In genomic region chr19:35011091-35011689, GRCh38 we compare ENCODE assay signal across 15 cellular contexts. TPM values are rescaled to one million over a fixed set of nuclear protein-coding genes. Genes with fewer than 3 reads are reported as not detected.
A peak's percentile ranks its signal among the peaks of the same experiment; 100 is the strongest.
DNase-seq lines count a peak whose midpoint lies in the region; ATAC-seq and TF ChIP-seq lines count a peak whose summit lies in the region.
"Had no signal": no experiment of that assay in that cellular context is flagged by ENCODE, and none has a peak within 500 bp of the region (broad histone marks: within the 10 kb centered on the region; RNA-seq: fewer than 3 reads in every experiment).

No MANE protein-coding gene starts in this region.

- DNase-seq in cardiac muscle cell (ENCODE audit: low read depth in 1 of 2, low spot score in 1 of 2) = no peak
- DNase-seq in left cardiac atrium = no peak
- DNase-seq in SKM-1 treated with dmso at 0.1 percent for 144 hours (lab: John Stamatoyannopoulos, UW; ENCODE audit: unreplicated experiment) = peak; percentile 20
- no peak for DNase-seq in stimulated activated naive CD8-positive, alpha-beta T cell treated with anti-CD3 and anti-CD28 coated beads, Interleukin-15, amount 100 ng/mL, for 72 hours
- DNase-seq in HuH-7 (ENCODE audit: low spot score) = no peak
- no peak for DNase-seq in testis
- no peak for DNase-seq in stimulated activated CD4-positive, alpha-beta T cell treated with anti-CD3 and anti-CD28 coated beads, Interleukin-15, amount 100 ng/mL, for 24 hours
- DNase-seq: DMS 273 treated with DMSO at 0.1 percent for 48 hours, gastrocnemius medialis, mammary epithelial cell, NCI-H1417 treated with DMSO at 0.1 percent for 48 hours had no signal

- peak overlapping the region; percentile 20 for H3K27ac Mint-ChIP-seq in dendritic cell treated with granulocyte-macrophage colony-stimulating factor and Interleukin-4, amounts not matched to agents 40 ng/mL and 50 ng/mL, for 4 days
- peak overlapping the region; percentile 7 to 71 for H3K27ac Mint-ChIP-seq in stimulated activated naive CD8-positive, alpha-beta T cell treated with anti-CD3 and anti-CD28 coated beads, Interleukin-15, amount 100 ng/mL, for 72 hours
- H3K27ac Mint-ChIP-seq: nephron had no signal

- no peak overlapping the region for H3K4me3 Mint-ChIP-seq in dendritic cell treated with granulocyte-macrophage colony-stimulating factor and Interleukin-4, amounts not matched to agents 40 ng/mL and 50 ng/mL, for 4 days
- peak overlapping the region; percentile 48 to 63 for H3K4me3 Mint-ChIP-seq in stimulated activated naive CD8-positive, alpha-beta T cell treated with anti-CD3 and anti-CD28 coated beads, Interleukin-15, amount 100 ng/mL, for 72 hours
- H3K4me3 Mint-ChIP-seq: nephron had no signal

- no peaks in the 10 kb centered on the region for H3K9me3 ChIP-seq in cardiac muscle cell (ENCODE audit: low read depth)
- no peaks in the 10 kb centered on the region for H3K9me3 ChIP-seq in testis
- H3K9me3 ChIP-seq: gastrocnemius medialis had no signal

- H3K9me3 Mint-ChIP-seq in dendritic cell treated with granulocyte-macrophage colony-stimulating factor and Interleukin-4, amounts not matched to agents 40 ng/mL and 50 ng/mL, for 4 days = no peaks in the 10 kb centered on the region
- no peaks in the 10 kb centered on the region for H3K9me3 Mint-ChIP-seq in stimulated activated naive CD8-positive, alpha-beta T cell treated with anti-CD3 and anti-CD28 coated beads, Interleukin-15, amount 100 ng/mL, for 72 hours
- H3K9me3 Mint-ChIP-seq: nephron had no signal

- H3K27me3 ChIP-seq in cardiac muscle cell (no peaks in the 10 kb centered on the region), testis (no peaks in the 10 kb centered on the region)
- H3K27me3 ChIP-seq: gastrocnemius medialis had no signal

- TF ChIP-seq CTCF in cardiac muscle cell (IDR thresholded peaks at IDR 0.05; ENCODE audit: low read depth, low read length) (no peak), testis (IDR thresholded peaks at IDR 0.05) (no peak)

- TF ChIP-seq POLR2A in testis (IDR thresholded peaks at IDR 0.05) = no peak

- H3K27me3 Mint-ChIP-seq in dendritic cell treated with granulocyte-macrophage colony-stimulating factor and Interleukin-4, amounts not matched to agents 40 ng/mL and 50 ng/mL, for 4 days = no peaks in the 10 kb centered on the region
- no peaks in the 10 kb centered on the region for H3K27me3 Mint-ChIP-seq in stimulated activated naive CD8-positive, alpha-beta T cell treated with anti-CD3 and anti-CD28 coated beads, Interleukin-15, amount 100 ng/mL, for 72 hours

- H3K4me3 ChIP-seq in cardiac muscle cell = no peak overlapping the region
- no peak overlapping the region for H3K4me3 ChIP-seq in testis
- H3K4me3 ChIP-seq: gastrocnemius medialis had no signal

- peaks cover 59% of the 10 kb centered on the region for H3K4me1 Mint-ChIP-seq in dendritic cell treated with granulocyte-macrophage colony-stimulating factor and Interleukin-4, amounts not matched to agents 40 ng/mL and 50 ng/mL, for 4 days (ENCODE audit: low read depth)
- peaks cover 77% of the 10 kb centered on the region for H3K4me1 Mint-ChIP-seq in stimulated activated naive CD8-positive, alpha-beta T cell treated with anti-CD3 and anti-CD28 coated beads, Interleukin-15, amount 100 ng/mL, for 72 hours

- peaks cover 88% of the 10 kb centered on the region for H3K36me3 Mint-ChIP-seq in dendritic cell treated with granulocyte-macrophage colony-stimulating factor and Interleukin-4, amounts not matched to agents 40 ng/mL and 50 ng/mL, for 4 days (ENCODE audit: low read depth)

- peaks cover 36% of the 10 kb centered on the region for H3K36me3 ChIP-seq in cardiac muscle cell
- H3K36me3 ChIP-seq in testis (ENCODE audit: low read depth, missing control alignments) = no peaks in the 10 kb centered on the region

- 83 to 87% methylated on average over 12 to 13 of the region's 13 CpGs for WGBS in testis, 2 donors

- H3K27ac ChIP-seq in cardiac muscle cell (peak overlapping the region; percentile 10), testis (no peak overlapping the region)
- H3K27ac ChIP-seq: epithelial cell of prostate, VCaP had no signal

- no peak for ATAC-seq in left cardiac atrium
- ATAC-seq in stimulated activated naive CD8-positive, alpha-beta T cell treated with anti-CD3 and anti-CD28 coated beads, Interleukin-15, amount 100 ng/mL, for 72 hours = peak; percentile 25
- ATAC-seq: gastrocnemius medialis had no signal

- intact Hi-C loops in left cardiac atrium (cut with DNase I) (no loop called here), testis (cut with DNase I; ENCODE audit: low total_unique reads) (no loop called here)
- intact Hi-C loops in dendritic cell treated with granulocyte-macrophage colony-stimulating factor and Interleukin-4, amounts not matched to agents 40 ng/mL and 50 ng/mL, for 4 days (cut with micrococcal nuclease) = no loop called here

- H3K4me1 ChIP-seq in cardiac muscle cell (ENCODE audit: low read depth) = peaks cover 6% of the 10 kb centered on the region
- peaks cover 17% of the 10 kb centered on the region for H3K4me1 ChIP-seq in testis

RNA-seq across cellular contexts. Expression of gene GRAMD1A, which starts 11.1 kb away (rescaled TPM):
- total RNA-seq in cardiac muscle cell = 68.8 and 113 TPM in 2 replicates
- polyA plus RNA-seq in cardiac muscle cell = 84.6 and 127 TPM in 2 replicates
- 10 to 100 TPM; 29.2 to 45.5 TPM for total RNA-seq in left cardiac atrium
- 10 to 100 TPM; 92.4 to 99.3 TPM for total RNA-seq in testis
- polyA plus RNA-seq in testis (ENCODE audit: insufficient read depth, low read depth, low replicate concordance) = 62.8 TPM

RNA-seq across cellular contexts. Expression of gene SCN1B, which starts 19.1 kb away (rescaled TPM):
- total RNA-seq in cardiac muscle cell (1.2 and 4.2 TPM in 2 replicates), left cardiac atrium (100 to 1,000 TPM in 1 of 2 donors, 10 to 100 TPM in 1; 73.6 to 163 TPM), testis (1 to 10 TPM; 3.5 to 6.6 TPM)
- polyA plus RNA-seq in cardiac muscle cell (1.6 and 2.2 TPM in 2 replicates), testis (ENCODE audit: insufficient read depth, low read depth, low replicate concordance) (7.5 TPM)

RNA-seq across cellular contexts. Expression of gene HPN, which starts 30.3 kb away (rescaled TPM):
- total RNA-seq in cardiac muscle cell = 12.9 and 36.2 TPM in 2 replicates
- polyA plus RNA-seq in cardiac muscle cell = 21.3 and 43.7 TPM in 2 replicates
- total RNA-seq in left cardiac atrium = 1 to 10 TPM; 5.6 to 7.2 TPM
- total RNA-seq in testis = 1 to 10 TPM in 1 of 2 donors, under 1 TPM in 1; 0.79 to 1.7 TPM
- 8.2 TPM for polyA plus RNA-seq in testis (ENCODE audit: insufficient read depth, low read depth, low replicate concordance)
- polyA plus RNA-seq: mammary epithelial cell had no signal

RNA-seq across cellular contexts. Expression of gene ZNF792, which starts 47.2 kb away (rescaled TPM):
- total RNA-seq in cardiac muscle cell = 8.9 and 14.0 TPM in 2 replicates
- polyA plus RNA-seq in cardiac muscle cell = 2.6 and 4.6 TPM in 2 replicates
- total RNA-seq in left cardiac atrium = 1 to 10 TPM; 3.1 to 5.5 TPM
- total RNA-seq in testis = 1 to 10 TPM; 5.4 to 6.6 TPM
- 2.3 TPM for polyA plus RNA-seq in testis (ENCODE audit: insufficient read depth, low read depth, low replicate concordance)

Comparison
In these comparisons a context has a peak if more than half of its experiments do, and no peak if none do; other contexts are left out.
1. RNA of gene SCN1B, which starts 19.1 kb away (total RNA-seq): 73.6 to 163 TPM in left cardiac atrium; 3.5 to 6.6 TPM in testis and 1.2 to 4.2 TPM in cardiac muscle cell; every median in the first group is over 4 times any median in the second.